ENCODE assay signal across 9 cellular contexts in the genomic region with DNA sequence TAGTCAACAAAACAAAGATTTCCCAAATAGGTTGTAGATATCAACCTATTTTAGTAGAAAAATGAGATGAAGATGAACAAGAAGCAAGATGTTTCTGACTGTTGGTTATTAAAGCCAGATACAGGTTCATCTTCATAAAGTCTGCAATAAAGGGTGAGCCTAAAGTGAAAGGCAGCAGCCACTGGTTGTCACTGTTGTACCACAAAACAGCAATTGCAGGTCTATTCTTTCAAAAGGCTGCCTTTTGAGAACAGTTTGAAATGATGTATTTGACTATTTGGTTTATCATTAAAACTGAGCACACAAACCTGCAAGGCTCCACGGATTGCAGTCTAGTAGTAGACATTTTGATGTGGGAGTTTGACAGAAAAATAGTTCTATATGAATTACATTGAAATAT.
A peak's percentile ranks its signal among the peaks of the same experiment; 100 is the strongest.
DNase-seq lines count a peak whose midpoint lies in the region; ATAC-seq and TF ChIP-seq lines count a peak whose summit lies in the region.
"Had no signal": no experiment of that assay in that cellular context is flagged by ENCODE, and none has a peak within 500 bp of the region (broad histone marks: within the 10 kb centered on the region; RNA-seq: fewer than 3 reads in every experiment).

No MANE protein-coding gene starts in this region.

- H3K27ac Mint-ChIP-seq in endodermal cell, result no peak overlapping the region

- TF ChIP-seq CTCF in endodermal cell (conservative IDR thresholded peaks at IDR 0.05), result peak; percentile 78

- 18% methylated on average over 1 of the region's 1 CpG; no CpG with 5 or more reads in 1 of the 2 experiments for WGBS in endodermal cell (ENCODE audit: insufficient coverage in 1 of 2, insufficient read length in 1 of 2), 2 experiments

- no peaks in the 10 kb centered on the region for H3K27me3 ChIP-seq in endodermal cell (ENCODE audit: control insufficient read depth, insufficient read depth, low read length, poor library complexity, severe bottlenecking)

- H3K4me1 Mint-ChIP-seq in endodermal cell, result no peaks in the 10 kb centered on the region

- H3K9ac ChIP-seq in endodermal cell (ENCODE audit: extremely low read depth, low read length, poor library complexity, severe bottlenecking), result no peak overlapping the region

- ATAC-seq in sciatic nerve, result no peak

- no peaks in the 10 kb centered on the region for H3K4me1 ChIP-seq in endodermal cell (ENCODE audit: control insufficient read depth, insufficient read depth, low read length)

- H3K4me3 ChIP-seq in endodermal cell (ENCODE audit: low read length), result no peak overlapping the region

- no peaks in the 10 kb centered on the region for H3K36me3 ChIP-seq in endodermal cell (ENCODE audit: control insufficient read depth, insufficient read depth, low read length)

- peak; percentile 14 for DNase-seq in DMS 273 (lab: John Stamatoyannopoulos, UW; ENCODE audit: unreplicated experiment)
- DNase-seq in DMS 273 treated with DMSO at 0.1 percent for 48 hours (lab: John Stamatoyannopoulos, UW), result no peak
- DNase-seq in NCI-H1436 treated with DMSO at 0.1 percent for 48 hours (lab: John Stamatoyannopoulos, UW), result peak; percentile 4
- peak; percentile 59 for DNase-seq in endodermal cell
- DNase-seq in putamen (ENCODE audit: low spot score), result peak; percentile 23
- DNase-seq in sciatic nerve (ENCODE audit: low spot score), result no peak
- DNase-seq in DMS153 (lab: John Stamatoyannopoulos, UW), result no peak
- no peak for DNase-seq in GOT3 (lab: John Stamatoyannopoulos, UW)
- DNase-seq: activated CD8-positive, alpha-beta memory T cell treated with anti-CD3 and anti-CD28 coated beads for 24 hours had no signal

- H3K27ac ChIP-seq in endodermal cell (ENCODE audit: low read depth, low read length), result no peak overlapping the region

- intact Hi-C loops in sciatic nerve (cut with DNase I), result no loop called here

- H3K9me3 Mint-ChIP-seq in endodermal cell, result no peaks in the 10 kb centered on the region

- H3K9me3 ChIP-seq in endodermal cell (ENCODE audit: control insufficient read depth, low read length), result no peaks in the 10 kb centered on the region

- no peaks in the 10 kb centered on the region for H3K27me3 Mint-ChIP-seq in endodermal cell (ENCODE audit: insufficient read depth)

- H3K36me3 Mint-ChIP-seq in endodermal cell (ENCODE audit: low read depth), result no peaks in the 10 kb centered on the region

- H3K4me3 Mint-ChIP-seq in endodermal cell, result no peak overlapping the region

Comparison
In these comparisons a context has a peak if more than half of its experiments do, and no peak if none do; other contexts are left out.
1. DNase-seq: peak in DMS 273 (single experiment), NCI-H1436 treated with DMSO at 0.1 percent for 48 hours (single experiment), endodermal cell (single experiment) and putamen (single experiment); none in DMS 273 treated with DMSO at 0.1 percent for 48 hours (single experiment), sciatic nerve (single experiment), DMS153 (single experiment) and GOT3 (single experiment).